In the genomic region with DNA sequence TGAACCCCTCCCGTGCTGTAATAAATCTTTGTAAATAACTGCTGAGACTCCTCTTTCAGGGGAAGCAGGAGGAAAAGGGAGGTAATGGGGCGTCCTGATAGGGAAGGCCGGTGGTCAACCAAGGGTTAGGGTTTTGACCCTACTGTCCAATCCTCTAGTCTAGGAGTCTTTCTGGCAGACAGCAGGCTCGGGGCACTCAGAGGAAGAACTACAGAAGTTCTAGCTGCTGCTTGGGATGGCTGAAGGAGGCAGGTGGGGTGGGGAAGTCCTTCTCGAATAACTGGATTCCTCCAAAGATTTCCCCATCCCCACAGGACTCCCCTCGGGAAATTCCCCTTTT, we compare ENCODE assay signal across 8 cellular contexts. TPM values are rescaled to one million over a fixed set of nuclear protein-coding genes. Genes with fewer than 3 reads are reported as not detected.
DNase-seq lines count a peak whose midpoint lies in the region; ATAC-seq, FAIRE-seq and TF ChIP-seq lines count a peak whose summit lies in the region.

No MANE protein-coding gene starts in this region.

- H3K9ac ChIP-seq in OCI-LY1 (ENCODE audit: low read length) = peak overlapping the region; percentile 84
- H3K9ac ChIP-seq in endothelial cell of umbilical vein (replicated peaks; ENCODE audit: extremely low read depth, insufficient read depth, low read length) = peak overlapping the region; percentile 83

- peak overlapping the region; percentile 96 for H3K4me2 ChIP-seq in OCI-LY1 (ENCODE audit: low read length)
- peak overlapping the region; percentile 81 for H3K4me2 ChIP-seq in endothelial cell of umbilical vein (ENCODE audit: insufficient read depth, low read length)

- H2AFZ ChIP-seq in OCI-LY1 (ENCODE audit: low read length) (no peak overlapping the region), endothelial cell of umbilical vein (ENCODE audit: low read depth, low read length) (peak overlapping the region; percentile 95)

- peaks cover 47% of the 10 kb centered on the region for H3K4me1 Mint-ChIP-seq in activated T-cell treated with anti-CD3 and anti-CD28 coated beads, Interleukin-2, amount 50 U/mL, for 4 hours (ENCODE audit: low read depth)
- peaks cover 17% of the 10 kb centered on the region for H3K4me1 Mint-ChIP-seq in progenitor cell of endocrine pancreas (ENCODE audit: low read depth)

- intact Hi-C loops in endothelial cell of umbilical vein (cut with micrococcal nuclease) = loop anchor here (5.0 kb wide), 1 partner anchor 116 kb away; no protein-coding TSS in a partner anchor

- no peaks in the 10 kb centered on the region; the same call in 1 of the 2 replicates for H3K79me2 ChIP-seq in OCI-LY1 (ENCODE audit: insufficient read depth, low read length)
- H3K79me2 ChIP-seq in endothelial cell of umbilical vein (ENCODE audit: control insufficient read depth, insufficient read depth, low read length) = peaks cover 16% of the 10 kb centered on the region

- H3K36me3 ChIP-seq in OCI-LY1 (ENCODE audit: insufficient read depth, low read length) = no peaks in the 10 kb centered on the region
- H3K36me3 ChIP-seq in endothelial cell of umbilical vein (ENCODE audit: control insufficient read depth in 2 of 2, extremely low read depth in 1 of 2, insufficient read depth in 2 of 2, low read length in 2 of 2) = no peaks in the 10 kb centered on the region

- ATAC-seq in activated T-cell treated with anti-CD3 and anti-CD28 coated beads, Interleukin-2, amount 50 U/mL, for 4 hours = peak in 1 of 2 donors; percentile 1

- H3K9me2 ChIP-seq in OCI-LY1 (ENCODE audit: low read depth, low read length) = no peaks in the 10 kb centered on the region

- BruUV-seq in endothelial cell of umbilical vein (replicated peaks; lab: Mats Ljungman, UMichigan) = TSS peak; percentile 77

- H3K27ac ChIP-seq in OCI-LY1 (ENCODE audit: low read depth, low read length, poor library complexity, severe bottlenecking) (peak overlapping the region; percentile 30), endothelial cell of umbilical vein (ENCODE audit: insufficient read depth, low read depth, low read length) (no peak overlapping the region)

- no peaks in the 10 kb centered on the region for H3K27me3 Mint-ChIP-seq in activated T-cell treated with anti-CD3 and anti-CD28 coated beads, Interleukin-2, amount 50 U/mL, for 4 hours (ENCODE audit: low read depth)
- H3K27me3 Mint-ChIP-seq in progenitor cell of endocrine pancreas = peaks cover 5% of the 10 kb centered on the region

- no peak for TF ChIP-seq POLR2A in endothelial cell of umbilical vein (IDR thresholded peaks at IDR 0.05; ENCODE audit: low read depth, low read length)

- H3K36me3 Mint-ChIP-seq in activated T-cell treated with anti-CD3 and anti-CD28 coated beads, Interleukin-2, amount 50 U/mL, for 4 hours (ENCODE audit: insufficient read depth) = peaks cover 2% of the 10 kb centered on the region
- H3K36me3 Mint-ChIP-seq in progenitor cell of endocrine pancreas (ENCODE audit: insufficient read depth) = no peaks in the 10 kb centered on the region

- H3K9me3 ChIP-seq in OCI-LY1 (ENCODE audit: low read length) = no peaks in the 10 kb centered on the region
- H3K9me3 ChIP-seq in endothelial cell of umbilical vein (replicated peaks; ENCODE audit: control insufficient read depth, insufficient read depth, low read length) = no peaks in the 10 kb centered on the region

- peaks cover 28% of the 10 kb centered on the region for H3K4me1 ChIP-seq in OCI-LY1 (ENCODE audit: insufficient read depth, low read length, severe bottlenecking)
- H3K4me1 ChIP-seq in endothelial cell of umbilical vein (ENCODE audit: control insufficient read depth, extremely low read depth, insufficient read depth, low read length) = peaks cover 14% of the 10 kb centered on the region

- DNase-seq in activated T-cell treated with anti-CD3 and anti-CD28 coated beads, Interleukin-2, amount 50 U/mL, for 4 hours = no peak
- no peak for DNase-seq in activated T-cell treated with anti-CD3 and anti-CD28 coated beads, Interleukin-2, amount 50 U/mL, for 48 hours
- DNase-seq in endothelial cell of umbilical vein (ENCODE audit: low read depth, low spot score) (no peak), progenitor cell of endocrine pancreas (ENCODE audit: low spot score, unreplicated experiment) (no peak), DMS79 treated with DMSO at 0.1 percent for 48 hours (lab: John Stamatoyannopoulos, UW) (no peak), GM19240 (ENCODE audit: insufficient read length, low spot score) (no peak), NCI-H748 (lab: John Stamatoyannopoulos, UW; ENCODE audit: unreplicated experiment) (no peak)

- dilution Hi-C loops in endothelial cell of umbilical vein (cut with MboI; ENCODE audit: extremely low pct_ligation_motif_present, low sequenced_read_pairs) = loop anchor here (10.0 kb wide), 1 partner anchor 108 kb away; no protein-coding TSS in a partner anchor

- no peaks in the 10 kb centered on the region for H3K9me1 ChIP-seq in endothelial cell of umbilical vein (replicated peaks; ENCODE audit: control insufficient read depth, extremely low read depth, insufficient read depth, low read length)

- CTCF ChIA-PET in endothelial cell of umbilical vein (lab: Charles Lee) = interaction anchor here (1.0 to 2.0 kb wide), 2 partner anchors 15 to 32 kb away, joined by 3 to 19 read pairs; partner anchors contain the start of gene PNMT

- peak overlapping the region; percentile 81 for H3K4me3 ChIP-seq in OCI-LY1 (ENCODE audit: low read depth, low read length, poor library complexity, severe bottlenecking)
- peak overlapping the region in 2 of 3 experiments; percentile 91 to 96 for H3K4me3 ChIP-seq in endothelial cell of umbilical vein (replicated peaks in 1 of 3; ENCODE audit: insufficient read depth in 1 of 3, low read depth in 1 of 3, low read length in 3 of 3)

- TF ChIP-seq CTCF in OCI-LY1 (IDR thresholded peaks at IDR 0.05; ENCODE audit: low read length) = no peak
- no peak for TF ChIP-seq CTCF in endothelial cell of umbilical vein (IDR thresholded peaks at IDR 0.05; ENCODE audit: extremely low read depth in 1 of 2, insufficient read depth in 1 of 2, low read depth in 1 of 2, low read length in 2 of 2)
- TF ChIP-seq CTCF in progenitor cell of endocrine pancreas (IDR thresholded peaks at IDR 0.05; ENCODE audit: unreplicated experiment) = no peak

- H3K9me3 Mint-ChIP-seq in activated T-cell treated with anti-CD3 and anti-CD28 coated beads, Interleukin-2, amount 50 U/mL, for 4 hours = no peaks in the 10 kb centered on the region
- H3K9me3 Mint-ChIP-seq in progenitor cell of endocrine pancreas (ENCODE audit: low read depth) = no peaks in the 10 kb centered on the region

- H3F3A ChIP-seq in OCI-LY1 (ENCODE audit: insufficient read depth, low read length) = no peaks in the 10 kb centered on the region

- peak overlapping the region; percentile 74 for H3K27ac Mint-ChIP-seq in progenitor cell of endocrine pancreas

- no peaks in the 10 kb centered on the region for H3K27me3 ChIP-seq in OCI-LY1 (ENCODE audit: insufficient read depth, low read length)
- peaks cover 3 to 8% of the 10 kb centered on the region in 2 experiments for H3K27me3 ChIP-seq in endothelial cell of umbilical vein (ENCODE audit: control insufficient read depth in 2 of 2, insufficient read depth in 2 of 2, low read length in 2 of 2)

- peak overlapping the region; percentile 96 for H3K4me3 Mint-ChIP-seq in activated T-cell treated with anti-CD3 and anti-CD28 coated beads, Interleukin-2, amount 50 U/mL, for 4 hours
- peak overlapping the region; percentile 91 for H3K4me3 Mint-ChIP-seq in progenitor cell of endocrine pancreas (ENCODE audit: low read depth)

- FAIRE-seq in endothelial cell of umbilical vein (lab: Jason Lieb, UNC) = no peak

- POLR2A ChIA-PET in endothelial cell of umbilical vein (lab: Charles Lee) = no interaction called here

- H4K20me1 ChIP-seq in OCI-LY1 (ENCODE audit: insufficient read depth, low read length) = no peaks in the 10 kb centered on the region
- H4K20me1 ChIP-seq in endothelial cell of umbilical vein (replicated peaks; ENCODE audit: control insufficient read depth, extremely low read depth, insufficient read depth, low read length) = no peaks in the 10 kb centered on the region

RNA-seq across cellular contexts. Expression of gene STARD3, which starts 0.4 kb away (rescaled TPM):
- 10 to 100 TPM; 66.0 to 67.1 (median 66.4) TPM for total RNA-seq in activated T-cell treated with anti-CD3 and anti-CD28 coated beads, Interleukin-2, amount 50 U/mL, for 4 hours
- total RNA-seq in endothelial cell of umbilical vein = 48.9 and 51.0 TPM in 2 replicates
- 75.7 and 102 TPM in 2 replicates for polyA plus RNA-seq in endothelial cell of umbilical vein
- polyA plus RNA-seq in endothelial cell of umbilical vein (2011; cell fraction: cytosol; rRNA removed) = 59.8 and 64.7 TPM in 2 replicates
- 197 and 251 TPM in 2 replicates for polyA plus RNA-seq in endothelial cell of umbilical vein (2011; cell fraction: nucleus; rRNA removed)
- 42.1 and 55.4 TPM in 2 replicates for polyA plus RNA-seq in endothelial cell of umbilical vein (2012)
- polyA minus RNA-seq in endothelial cell of umbilical vein = 77.4 and 91.7 TPM in 2 replicates
- polyA minus RNA-seq in endothelial cell of umbilical vein (2011; cell fraction: cytosol; rRNA and poly(A)+ RNA removed) = 25.9 TPM
- 40.4 and 56.2 TPM in 2 replicates for polyA minus RNA-seq in endothelial cell of umbilical vein (2011; cell fraction: nucleus; rRNA and poly(A)+ RNA removed)
- 57.0 and 62.5 TPM in 2 replicates for total RNA-seq in progenitor cell of endocrine pancreas

RNA-seq across cellular contexts. Expression of gene PPP1R1B, which starts 9.8 kb away (rescaled TPM):
- under 1 TPM in 1 of 3 donors, not detected in 2; 0.18 TPM for total RNA-seq in activated T-cell treated with anti-CD3 and anti-CD28 coated beads, Interleukin-2, amount 50 U/mL, for 4 hours
- not detected in 2 replicates for total RNA-seq in endothelial cell of umbilical vein
- polyA plus RNA-seq in endothelial cell of umbilical vein = not detected in 2 replicates
- polyA plus RNA-seq in endothelial cell of umbilical vein (2011; cell fraction: cytosol; rRNA removed) = not detected in 2 replicates
- not detected in 2 replicates for polyA plus RNA-seq in endothelial cell of umbilical vein (2011; cell fraction: nucleus; rRNA removed)
- not detected in 2 replicates for polyA plus RNA-seq in endothelial cell of umbilical vein (2012)
- not detected in 2 replicates for polyA minus RNA-seq in endothelial cell of umbilical vein
- not detected for polyA minus RNA-seq in endothelial cell of umbilical vein (2011; cell fraction: cytosol; rRNA and poly(A)+ RNA removed)
- not detected in 2 replicates for polyA minus RNA-seq in endothelial cell of umbilical vein (2011; cell fraction: nucleus; rRNA and poly(A)+ RNA removed)
- total RNA-seq in progenitor cell of endocrine pancreas = 0.89 TPM in 1 of 2 replicates, not detected in the other

RNA-seq across cellular contexts. Expression of gene TCAP, which starts 28.6 kb away (rescaled TPM):
- 1 to 10 TPM in 2 of 3 donors, under 1 TPM in 1; 0.73 to 1.4 (median 1.4) TPM for total RNA-seq in activated T-cell treated with anti-CD3 and anti-CD28 coated beads, Interleukin-2, amount 50 U/mL, for 4 hours
- total RNA-seq in endothelial cell of umbilical vein = 0.78 and 0.93 TPM in 2 replicates
- 0.46 and 0.51 TPM in 2 replicates for polyA plus RNA-seq in endothelial cell of umbilical vein
- polyA plus RNA-seq in endothelial cell of umbilical vein (2011; cell fraction: cytosol; rRNA removed) = 0.18 TPM in 1 of 2 replicates, not detected in the other
- polyA plus RNA-seq in endothelial cell of umbilical vein (2011; cell fraction: nucleus; rRNA removed) = 2.8 and 5.0 TPM in 2 replicates
- 0.29 and 1.3 TPM in 2 replicates for polyA plus RNA-seq in endothelial cell of umbilical vein (2012)
- 0.45 and 1.3 TPM in 2 replicates for polyA minus RNA-seq in endothelial cell of umbilical vein
- polyA minus RNA-seq in endothelial cell of umbilical vein (2011; cell fraction: cytosol; rRNA and poly(A)+ RNA removed) = 1.0 TPM
- 1.1 and 1.8 TPM in 2 replicates for polyA minus RNA-seq in endothelial cell of umbilical vein (2011; cell fraction: nucleus; rRNA and poly(A)+ RNA removed)
- 1.8 and 2.7 TPM in 2 replicates for total RNA-seq in progenitor cell of endocrine pancreas

RNA-seq across cellular contexts. Expression of gene NEUROD2, which starts 28.8 kb away (rescaled TPM):
- total RNA-seq in activated T-cell treated with anti-CD3 and anti-CD28 coated beads, Interleukin-2, amount 50 U/mL, for 4 hours = not detected
- total RNA-seq in endothelial cell of umbilical vein (not detected in 2 replicates), progenitor cell of endocrine pancreas (not detected in 2 replicates)
- not detected in 2 replicates for polyA plus RNA-seq in endothelial cell of umbilical vein
- polyA plus RNA-seq in endothelial cell of umbilical vein (2011; cell fraction: cytosol; rRNA removed) = not detected in 2 replicates
- polyA plus RNA-seq in endothelial cell of umbilical vein (2011; cell fraction: nucleus; rRNA removed) = not detected in 2 replicates
- polyA plus RNA-seq in endothelial cell of umbilical vein (2012) = not detected in 2 replicates
- polyA minus RNA-seq in endothelial cell of umbilical vein = not detected in 2 replicates
- not detected for polyA minus RNA-seq in endothelial cell of umbilical vein (2011; cell fraction: cytosol; rRNA and poly(A)+ RNA removed)
- not detected in 2 replicates for polyA minus RNA-seq in endothelial cell of umbilical vein (2011; cell fraction: nucleus; rRNA and poly(A)+ RNA removed)

RNA-seq across cellular contexts. Expression of gene PNMT, which starts 31.7 kb away (rescaled TPM):
- total RNA-seq in activated T-cell treated with anti-CD3 and anti-CD28 coated beads, Interleukin-2, amount 50 U/mL, for 4 hours = not detected
- total RNA-seq in endothelial cell of umbilical vein (not detected in 2 replicates), progenitor cell of endocrine pancreas (2.5 and 3.1 TPM in 2 replicates)
- polyA plus RNA-seq in endothelial cell of umbilical vein = 0.11 and 0.35 TPM in 2 replicates
- polyA plus RNA-seq in endothelial cell of umbilical vein (2011; cell fraction: cytosol; rRNA removed) = not detected in 2 replicates
- polyA plus RNA-seq in endothelial cell of umbilical vein (2011; cell fraction: nucleus; rRNA removed) = 0.13 and 0.22 TPM in 2 replicates
- polyA plus RNA-seq in endothelial cell of umbilical vein (2012) = not detected in 2 replicates
- not detected in 2 replicates for polyA minus RNA-seq in endothelial cell of umbilical vein
- polyA minus RNA-seq in endothelial cell of umbilical vein (2011; cell fraction: cytosol; rRNA and poly(A)+ RNA removed) = not detected
- polyA minus RNA-seq in endothelial cell of umbilical vein (2011; cell fraction: nucleus; rRNA and poly(A)+ RNA removed) = not detected in 2 replicates
